In the genomic region with DNA sequence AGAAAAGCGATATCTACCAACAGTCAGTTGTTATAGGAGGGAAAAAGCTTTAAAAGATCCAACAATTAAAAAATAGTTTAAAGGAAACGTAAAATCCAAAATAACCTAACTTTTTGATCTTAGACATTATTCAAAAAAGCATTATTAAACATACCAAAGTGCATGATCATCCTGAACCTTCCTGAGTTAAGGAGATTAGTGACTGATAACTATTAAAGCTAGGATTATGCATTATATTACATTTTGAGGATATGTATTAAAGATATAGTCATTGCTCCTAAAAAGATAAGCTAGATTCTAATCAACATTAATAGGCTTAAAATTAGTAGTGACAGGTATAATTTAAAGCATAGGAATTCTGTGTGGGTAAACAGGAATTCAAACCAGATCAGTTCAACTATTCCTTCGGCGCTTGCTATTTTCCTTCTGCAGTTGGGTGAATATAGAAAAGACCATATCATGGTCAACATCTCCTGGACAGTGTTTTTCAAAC, we compare ENCODE assay signal across 10 cellular contexts.
"Had no signal": no experiment of that assay in that cellular context is flagged by ENCODE, and none has a peak within 500 bp of the region (broad histone marks: within the 10 kb centered on the region; RNA-seq: fewer than 3 reads in every experiment).

No MANE protein-coding gene starts in this region.

- H3K27ac Mint-ChIP-seq: GM23338, H9 had no signal

- H3K9ac ChIP-seq: GM23248 had no signal

- H3K4me1 ChIP-seq: HAP-1 had no signal

- H3K27ac ChIP-seq: GM23248 had no signal

- H3K4me1 Mint-ChIP-seq: GM23338, H9 had no signal

- H3K4me3 ChIP-seq: GM23248, GM23338, HAP-1 had no signal

- FAIRE-seq: H1, H54 had no signal

- ATAC-seq: GM23338, HCT116 had no signal

- H3K9me3 ChIP-seq: HAP-1 had no signal

- H2AFZ ChIP-seq: GM23338 had no signal

- H3K4me2 ChIP-seq: GM23338 had no signal

- H3K4me3 Mint-ChIP-seq: GM23338, H9 had no signal

- H3K36me3 ChIP-seq: HAP-1 had no signal

- DNase-seq: GOT3, H7, H9, HCEC 1CT had no signal

- H3K9me3 Mint-ChIP-seq: GM23338, H9 had no signal
